Comparison of ENCODE assay signal across 1 cellular context in the genomic region with DNA sequence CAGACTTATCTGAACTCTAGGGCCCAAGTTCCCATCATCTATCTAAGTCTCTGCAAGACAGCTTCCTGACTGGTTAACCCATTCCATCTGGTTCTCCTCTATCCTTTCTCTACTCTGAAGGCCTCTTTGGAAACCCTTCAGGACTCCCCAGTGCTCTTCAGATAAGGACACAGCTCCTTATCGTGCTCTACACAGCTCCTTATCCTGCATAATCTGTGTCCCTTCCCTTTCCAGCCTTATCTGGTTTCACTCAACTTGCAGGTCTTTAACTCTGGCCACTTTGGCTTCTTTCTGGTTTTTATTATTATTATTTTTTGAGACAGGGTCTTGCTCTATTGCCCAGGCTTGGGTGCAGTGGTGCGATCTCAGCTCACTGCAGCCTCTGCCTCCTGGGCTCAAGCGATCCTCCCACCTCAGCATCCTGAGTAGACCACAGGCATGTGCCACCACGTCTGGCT.
A peak's percentile ranks its signal among the peaks of the same experiment; 100 is the strongest.
TF ChIP-seq lines count a peak whose summit lies in the region.

No MANE protein-coding gene starts in this region.

TF ChIP-seq in K562, 482 proteins besides CTCF, POLR2A, EP300 and RAD21 (continued from another document and continues in another):
- TF ChIP-seq, protein P1, sequence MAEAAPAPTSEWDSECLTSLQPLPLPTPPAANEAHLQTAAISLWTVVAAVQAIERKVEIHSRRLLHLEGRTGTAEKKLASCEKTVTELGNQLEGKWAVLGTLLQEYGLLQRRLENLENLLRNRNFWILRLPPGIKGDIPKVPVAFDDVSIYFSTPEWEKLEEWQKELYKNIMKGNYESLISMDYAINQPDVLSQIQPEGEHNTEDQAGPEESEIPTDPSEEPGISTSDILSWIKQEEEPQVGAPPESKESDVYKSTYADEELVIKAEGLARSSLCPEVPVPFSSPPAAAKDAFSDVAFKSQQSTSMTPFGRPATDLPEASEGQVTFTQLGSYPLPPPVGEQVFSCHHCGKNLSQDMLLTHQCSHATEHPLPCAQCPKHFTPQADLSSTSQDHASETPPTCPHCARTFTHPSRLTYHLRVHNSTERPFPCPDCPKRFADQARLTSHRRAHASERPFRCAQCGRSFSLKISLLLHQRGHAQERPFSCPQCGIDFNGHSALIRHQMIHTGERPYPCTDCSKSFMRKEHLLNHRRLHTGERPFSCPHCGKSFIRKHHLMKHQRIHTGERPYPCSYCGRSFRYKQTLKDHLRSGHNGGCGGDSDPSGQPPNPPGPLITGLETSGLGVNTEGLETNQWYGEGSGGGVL (CRISPR knock-in tag; IDR thresholded peaks at IDR 0.05), result no peak
- TF ChIP-seq ZNF431 (CRISPR knock-in tag; IDR thresholded peaks at IDR 0.05) (no peak), TCF7 (IDR thresholded peaks at IDR 0.05; ENCODE audit: borderline replicate concordance) (no peak), STAT5B (CRISPR knock-in tag; IDR thresholded peaks at IDR 0.05) (no peak), ZNF584 (CRISPR knock-in tag; IDR thresholded peaks at IDR 0.05; ENCODE audit: low read depth) (peak; percentile 48; the same call in 1 of the 2 replicates), SETDB1 (IDR thresholded peaks at IDR 0.05; ENCODE audit: low read length) (no peak), ZNF263 (CRISPR knock-in tag; IDR thresholded peaks at IDR 0.05; ENCODE audit: borderline replicate concordance) (no peak), HLTF (IDR thresholded peaks at IDR 0.05) (0 out of 2 replicates have a peak, but pooled peaks have one; percentile 48), NFATC3 (IDR thresholded peaks at IDR 0.05) (peak; percentile 29; the same call in 1 of the 2 replicates), GATAD2A (IDR thresholded peaks at IDR 0.05) (peak; percentile 81), TOE1 (IDR thresholded peaks at IDR 0.05; ENCODE audit: borderline replicate concordance) (peak; percentile 72; the same call in 1 of the 2 replicates), TOE1 (CRISPR knock-in tag; IDR thresholded peaks at IDR 0.05; ENCODE audit: borderline replicate concordance, low read depth) (no peak), SMAD4 (CRISPR knock-in tag; conservative IDR thresholded peaks at IDR 0.05) (peak; percentile 91), HDAC2 (IDR thresholded peaks at IDR 0.05) (peak; percentile 92), ZNF41 (CRISPR knock-in tag; conservative IDR thresholded peaks at IDR 0.05) (no peak), PHF8 (IDR thresholded peaks at IDR 0.05; ENCODE audit: borderline replicate concordance, low read length) (no peak), KHSRP (IDR thresholded peaks at IDR 0.05) (no peak; the same call in 1 of the 2 replicates)
- TF ChIP-seq, protein P2, sequence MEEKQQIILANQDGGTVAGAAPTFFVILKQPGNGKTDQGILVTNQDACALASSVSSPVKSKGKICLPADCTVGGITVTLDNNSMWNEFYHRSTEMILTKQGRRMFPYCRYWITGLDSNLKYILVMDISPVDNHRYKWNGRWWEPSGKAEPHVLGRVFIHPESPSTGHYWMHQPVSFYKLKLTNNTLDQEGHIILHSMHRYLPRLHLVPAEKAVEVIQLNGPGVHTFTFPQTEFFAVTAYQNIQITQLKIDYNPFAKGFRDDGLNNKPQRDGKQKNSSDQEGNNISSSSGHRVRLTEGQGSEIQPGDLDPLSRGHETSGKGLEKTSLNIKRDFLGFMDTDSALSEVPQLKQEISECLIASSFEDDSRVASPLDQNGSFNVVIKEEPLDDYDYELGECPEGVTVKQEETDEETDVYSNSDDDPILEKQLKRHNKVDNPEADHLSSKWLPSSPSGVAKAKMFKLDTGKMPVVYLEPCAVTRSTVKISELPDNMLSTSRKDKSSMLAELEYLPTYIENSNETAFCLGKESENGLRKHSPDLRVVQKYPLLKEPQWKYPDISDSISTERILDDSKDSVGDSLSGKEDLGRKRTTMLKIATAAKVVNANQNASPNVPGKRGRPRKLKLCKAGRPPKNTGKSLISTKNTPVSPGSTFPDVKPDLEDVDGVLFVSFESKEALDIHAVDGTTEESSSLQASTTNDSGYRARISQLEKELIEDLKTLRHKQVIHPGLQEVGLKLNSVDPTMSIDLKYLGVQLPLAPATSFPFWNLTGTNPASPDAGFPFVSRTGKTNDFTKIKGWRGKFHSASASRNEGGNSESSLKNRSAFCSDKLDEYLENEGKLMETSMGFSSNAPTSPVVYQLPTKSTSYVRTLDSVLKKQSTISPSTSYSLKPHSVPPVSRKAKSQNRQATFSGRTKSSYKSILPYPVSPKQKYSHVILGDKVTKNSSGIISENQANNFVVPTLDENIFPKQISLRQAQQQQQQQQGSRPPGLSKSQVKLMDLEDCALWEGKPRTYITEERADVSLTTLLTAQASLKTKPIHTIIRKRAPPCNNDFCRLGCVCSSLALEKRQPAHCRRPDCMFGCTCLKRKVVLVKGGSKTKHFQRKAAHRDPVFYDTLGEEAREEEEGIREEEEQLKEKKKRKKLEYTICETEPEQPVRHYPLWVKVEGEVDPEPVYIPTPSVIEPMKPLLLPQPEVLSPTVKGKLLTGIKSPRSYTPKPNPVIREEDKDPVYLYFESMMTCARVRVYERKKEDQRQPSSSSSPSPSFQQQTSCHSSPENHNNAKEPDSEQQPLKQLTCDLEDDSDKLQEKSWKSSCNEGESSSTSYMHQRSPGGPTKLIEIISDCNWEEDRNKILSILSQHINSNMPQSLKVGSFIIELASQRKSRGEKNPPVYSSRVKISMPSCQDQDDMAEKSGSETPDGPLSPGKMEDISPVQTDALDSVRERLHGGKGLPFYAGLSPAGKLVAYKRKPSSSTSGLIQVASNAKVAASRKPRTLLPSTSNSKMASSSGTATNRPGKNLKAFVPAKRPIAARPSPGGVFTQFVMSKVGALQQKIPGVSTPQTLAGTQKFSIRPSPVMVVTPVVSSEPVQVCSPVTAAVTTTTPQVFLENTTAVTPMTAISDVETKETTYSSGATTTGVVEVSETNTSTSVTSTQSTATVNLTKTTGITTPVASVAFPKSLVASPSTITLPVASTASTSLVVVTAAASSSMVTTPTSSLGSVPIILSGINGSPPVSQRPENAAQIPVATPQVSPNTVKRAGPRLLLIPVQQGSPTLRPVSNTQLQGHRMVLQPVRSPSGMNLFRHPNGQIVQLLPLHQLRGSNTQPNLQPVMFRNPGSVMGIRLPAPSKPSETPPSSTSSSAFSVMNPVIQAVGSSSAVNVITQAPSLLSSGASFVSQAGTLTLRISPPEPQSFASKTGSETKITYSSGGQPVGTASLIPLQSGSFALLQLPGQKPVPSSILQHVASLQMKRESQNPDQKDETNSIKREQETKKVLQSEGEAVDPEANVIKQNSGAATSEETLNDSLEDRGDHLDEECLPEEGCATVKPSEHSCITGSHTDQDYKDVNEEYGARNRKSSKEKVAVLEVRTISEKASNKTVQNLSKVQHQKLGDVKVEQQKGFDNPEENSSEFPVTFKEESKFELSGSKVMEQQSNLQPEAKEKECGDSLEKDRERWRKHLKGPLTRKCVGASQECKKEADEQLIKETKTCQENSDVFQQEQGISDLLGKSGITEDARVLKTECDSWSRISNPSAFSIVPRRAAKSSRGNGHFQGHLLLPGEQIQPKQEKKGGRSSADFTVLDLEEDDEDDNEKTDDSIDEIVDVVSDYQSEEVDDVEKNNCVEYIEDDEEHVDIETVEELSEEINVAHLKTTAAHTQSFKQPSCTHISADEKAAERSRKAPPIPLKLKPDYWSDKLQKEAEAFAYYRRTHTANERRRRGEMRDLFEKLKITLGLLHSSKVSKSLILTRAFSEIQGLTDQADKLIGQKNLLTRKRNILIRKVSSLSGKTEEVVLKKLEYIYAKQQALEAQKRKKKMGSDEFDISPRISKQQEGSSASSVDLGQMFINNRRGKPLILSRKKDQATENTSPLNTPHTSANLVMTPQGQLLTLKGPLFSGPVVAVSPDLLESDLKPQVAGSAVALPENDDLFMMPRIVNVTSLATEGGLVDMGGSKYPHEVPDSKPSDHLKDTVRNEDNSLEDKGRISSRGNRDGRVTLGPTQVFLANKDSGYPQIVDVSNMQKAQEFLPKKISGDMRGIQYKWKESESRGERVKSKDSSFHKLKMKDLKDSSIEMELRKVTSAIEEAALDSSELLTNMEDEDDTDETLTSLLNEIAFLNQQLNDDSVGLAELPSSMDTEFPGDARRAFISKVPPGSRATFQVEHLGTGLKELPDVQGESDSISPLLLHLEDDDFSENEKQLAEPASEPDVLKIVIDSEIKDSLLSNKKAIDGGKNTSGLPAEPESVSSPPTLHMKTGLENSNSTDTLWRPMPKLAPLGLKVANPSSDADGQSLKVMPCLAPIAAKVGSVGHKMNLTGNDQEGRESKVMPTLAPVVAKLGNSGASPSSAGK (IDR thresholded peaks at IDR 0.05), result no peak
- TF ChIP-seq, protein P3, sequence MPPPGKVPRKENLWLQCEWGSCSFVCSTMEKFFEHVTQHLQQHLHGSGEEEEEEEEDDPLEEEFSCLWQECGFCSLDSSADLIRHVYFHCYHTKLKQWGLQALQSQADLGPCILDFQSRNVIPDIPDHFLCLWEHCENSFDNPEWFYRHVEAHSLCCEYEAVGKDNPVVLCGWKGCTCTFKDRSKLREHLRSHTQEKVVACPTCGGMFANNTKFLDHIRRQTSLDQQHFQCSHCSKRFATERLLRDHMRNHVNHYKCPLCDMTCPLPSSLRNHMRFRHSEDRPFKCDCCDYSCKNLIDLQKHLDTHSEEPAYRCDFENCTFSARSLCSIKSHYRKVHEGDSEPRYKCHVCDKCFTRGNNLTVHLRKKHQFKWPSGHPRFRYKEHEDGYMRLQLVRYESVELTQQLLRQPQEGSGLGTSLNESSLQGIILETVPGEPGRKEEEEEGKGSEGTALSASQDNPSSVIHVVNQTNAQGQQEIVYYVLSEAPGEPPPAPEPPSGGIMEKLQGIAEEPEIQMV (tag; conservative IDR thresholded peaks at IDR 0.05; ENCODE audit: low read depth), result no peak
- TF ChIP-seq, protein P4, sequence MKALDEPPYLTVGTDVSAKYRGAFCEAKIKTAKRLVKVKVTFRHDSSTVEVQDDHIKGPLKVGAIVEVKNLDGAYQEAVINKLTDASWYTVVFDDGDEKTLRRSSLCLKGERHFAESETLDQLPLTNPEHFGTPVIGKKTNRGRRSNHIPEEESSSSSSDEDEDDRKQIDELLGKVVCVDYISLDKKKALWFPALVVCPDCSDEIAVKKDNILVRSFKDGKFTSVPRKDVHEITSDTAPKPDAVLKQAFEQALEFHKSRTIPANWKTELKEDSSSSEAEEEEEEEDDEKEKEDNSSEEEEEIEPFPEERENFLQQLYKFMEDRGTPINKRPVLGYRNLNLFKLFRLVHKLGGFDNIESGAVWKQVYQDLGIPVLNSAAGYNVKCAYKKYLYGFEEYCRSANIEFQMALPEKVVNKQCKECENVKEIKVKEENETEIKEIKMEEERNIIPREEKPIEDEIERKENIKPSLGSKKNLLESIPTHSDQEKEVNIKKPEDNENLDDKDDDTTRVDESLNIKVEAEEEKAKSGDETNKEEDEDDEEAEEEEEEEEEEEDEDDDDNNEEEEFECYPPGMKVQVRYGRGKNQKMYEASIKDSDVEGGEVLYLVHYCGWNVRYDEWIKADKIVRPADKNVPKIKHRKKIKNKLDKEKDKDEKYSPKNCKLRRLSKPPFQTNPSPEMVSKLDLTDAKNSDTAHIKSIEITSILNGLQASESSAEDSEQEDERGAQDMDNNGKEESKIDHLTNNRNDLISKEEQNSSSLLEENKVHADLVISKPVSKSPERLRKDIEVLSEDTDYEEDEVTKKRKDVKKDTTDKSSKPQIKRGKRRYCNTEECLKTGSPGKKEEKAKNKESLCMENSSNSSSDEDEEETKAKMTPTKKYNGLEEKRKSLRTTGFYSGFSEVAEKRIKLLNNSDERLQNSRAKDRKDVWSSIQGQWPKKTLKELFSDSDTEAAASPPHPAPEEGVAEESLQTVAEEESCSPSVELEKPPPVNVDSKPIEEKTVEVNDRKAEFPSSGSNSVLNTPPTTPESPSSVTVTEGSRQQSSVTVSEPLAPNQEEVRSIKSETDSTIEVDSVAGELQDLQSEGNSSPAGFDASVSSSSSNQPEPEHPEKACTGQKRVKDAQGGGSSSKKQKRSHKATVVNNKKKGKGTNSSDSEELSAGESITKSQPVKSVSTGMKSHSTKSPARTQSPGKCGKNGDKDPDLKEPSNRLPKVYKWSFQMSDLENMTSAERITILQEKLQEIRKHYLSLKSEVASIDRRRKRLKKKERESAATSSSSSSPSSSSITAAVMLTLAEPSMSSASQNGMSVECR (CRISPR knock-in tag; IDR thresholded peaks at IDR 0.05), result no peak
- TF ChIP-seq, protein P5, sequence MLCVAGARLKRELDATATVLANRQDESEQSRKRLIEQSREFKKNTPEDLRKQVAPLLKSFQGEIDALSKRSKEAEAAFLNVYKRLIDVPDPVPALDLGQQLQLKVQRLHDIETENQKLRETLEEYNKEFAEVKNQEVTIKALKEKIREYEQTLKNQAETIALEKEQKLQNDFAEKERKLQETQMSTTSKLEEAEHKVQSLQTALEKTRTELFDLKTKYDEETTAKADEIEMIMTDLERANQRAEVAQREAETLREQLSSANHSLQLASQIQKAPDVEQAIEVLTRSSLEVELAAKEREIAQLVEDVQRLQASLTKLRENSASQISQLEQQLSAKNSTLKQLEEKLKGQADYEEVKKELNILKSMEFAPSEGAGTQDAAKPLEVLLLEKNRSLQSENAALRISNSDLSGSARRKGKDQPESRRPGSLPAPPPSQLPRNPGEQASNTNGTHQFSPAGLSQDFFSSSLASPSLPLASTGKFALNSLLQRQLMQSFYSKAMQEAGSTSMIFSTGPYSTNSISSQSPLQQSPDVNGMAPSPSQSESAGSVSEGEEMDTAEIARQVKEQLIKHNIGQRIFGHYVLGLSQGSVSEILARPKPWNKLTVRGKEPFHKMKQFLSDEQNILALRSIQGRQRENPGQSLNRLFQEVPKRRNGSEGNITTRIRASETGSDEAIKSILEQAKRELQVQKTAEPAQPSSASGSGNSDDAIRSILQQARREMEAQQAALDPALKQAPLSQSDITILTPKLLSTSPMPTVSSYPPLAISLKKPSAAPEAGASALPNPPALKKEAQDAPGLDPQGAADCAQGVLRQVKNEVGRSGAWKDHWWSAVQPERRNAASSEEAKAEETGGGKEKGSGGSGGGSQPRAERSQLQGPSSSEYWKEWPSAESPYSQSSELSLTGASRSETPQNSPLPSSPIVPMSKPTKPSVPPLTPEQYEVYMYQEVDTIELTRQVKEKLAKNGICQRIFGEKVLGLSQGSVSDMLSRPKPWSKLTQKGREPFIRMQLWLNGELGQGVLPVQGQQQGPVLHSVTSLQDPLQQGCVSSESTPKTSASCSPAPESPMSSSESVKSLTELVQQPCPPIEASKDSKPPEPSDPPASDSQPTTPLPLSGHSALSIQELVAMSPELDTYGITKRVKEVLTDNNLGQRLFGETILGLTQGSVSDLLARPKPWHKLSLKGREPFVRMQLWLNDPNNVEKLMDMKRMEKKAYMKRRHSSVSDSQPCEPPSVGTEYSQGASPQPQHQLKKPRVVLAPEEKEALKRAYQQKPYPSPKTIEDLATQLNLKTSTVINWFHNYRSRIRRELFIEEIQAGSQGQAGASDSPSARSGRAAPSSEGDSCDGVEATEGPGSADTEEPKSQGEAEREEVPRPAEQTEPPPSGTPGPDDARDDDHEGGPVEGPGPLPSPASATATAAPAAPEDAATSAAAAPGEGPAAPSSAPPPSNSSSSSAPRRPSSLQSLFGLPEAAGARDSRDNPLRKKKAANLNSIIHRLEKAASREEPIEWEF (CRISPR knock-in tag; IDR thresholded peaks at IDR 0.05), result no peak
